Comparison of ENCODE assay signal across 16 cellular contexts in the genomic region with DNA sequence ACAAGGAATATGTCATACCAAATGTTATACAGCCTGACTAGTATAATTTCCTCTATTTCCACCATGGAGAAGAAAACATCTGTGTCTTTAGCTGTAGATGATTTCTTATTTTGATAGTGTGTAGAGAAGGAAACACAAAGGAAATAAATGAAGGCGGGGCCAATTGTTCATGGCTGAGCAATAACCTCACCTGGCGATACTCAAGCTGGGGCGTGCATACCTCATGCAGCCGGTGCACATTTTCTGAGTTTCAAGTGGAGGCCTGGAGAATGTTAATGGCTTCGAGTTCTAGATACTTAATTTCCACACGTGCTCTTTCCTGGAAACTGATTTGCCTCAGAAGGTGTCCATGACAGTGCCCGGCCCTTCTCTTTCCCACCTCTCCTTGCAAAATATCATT.
DNase-seq lines count a peak whose midpoint lies in the region; ATAC-seq, FAIRE-seq and TF ChIP-seq lines count a peak whose summit lies in the region.
"Had no signal": no experiment of that assay in that cellular context is flagged by ENCODE, and none has a peak within 500 bp of the region (broad histone marks: within the 10 kb centered on the region; RNA-seq: fewer than 3 reads in every experiment).

No MANE protein-coding gene starts in this region.

- dilution Hi-C loops in mammary epithelial cell (cut with HindIII; ENCODE audit: low sequenced_read_pairs) (no loop called here), keratinocyte (cut with MboI; ENCODE audit: extremely low pct_ligation_motif_present, low sequenced_read_pairs) (no loop called here)

- in situ Hi-C loops in mammary epithelial cell (cut with MboI; ENCODE audit: low sequenced_read_pairs in 2 of 2), result no loop called here

- H2AFZ ChIP-seq in mammary epithelial cell (ENCODE audit: low read depth, low read length) (peak overlapping the region; percentile 61), keratinocyte (ENCODE audit: control insufficient read depth, low read length) (peak overlapping the region; percentile 76)

- no peak overlapping the region for H3K27ac ChIP-seq in mammary epithelial cell (ENCODE audit: insufficient read depth, low read depth, low read length)
- peak overlapping the region; percentile 49 for H3K27ac ChIP-seq in keratinocyte (ENCODE audit: control insufficient read depth, insufficient read depth, low read length)
- H3K27ac ChIP-seq: BLaER1 treated with 17β-estradiol and CSF1 and Interleukin-3, amounts not matched to agents 10 nM and 100 nM; HL-60 had no signal

- H3K9me3 Mint-ChIP-seq in MCF 10A (ENCODE audit: unreplicated experiment), result no peaks in the 10 kb centered on the region
- H3K9me3 Mint-ChIP-seq: HFFc6 had no signal

- H3K36me3 ChIP-seq in mammary epithelial cell (ENCODE audit: insufficient read depth, low read length), result no peaks in the 10 kb centered on the region
- H3K36me3 ChIP-seq in bronchial epithelial cell (ENCODE audit: control insufficient read depth, insufficient read depth, low read length), result no peaks in the 10 kb centered on the region
- no peaks in the 10 kb centered on the region for H3K36me3 ChIP-seq in keratinocyte (ENCODE audit: control insufficient read depth in 2 of 2, extremely low read depth in 1 of 2, insufficient read depth in 2 of 2, low read length in 2 of 2)
- H3K36me3 ChIP-seq: BLaER1 treated with 17β-estradiol and CSF1 and Interleukin-3, amounts not matched to agents 10 nM and 100 nM had no signal

- ATAC-seq in GM19351 (IDR thresholded peaks at IDR 0.05; ENCODE audit: unreplicated experiment), result no peak
- ATAC-seq in HG03097 (IDR thresholded peaks at IDR 0.05; ENCODE audit: low FRiP score, unreplicated experiment), result no peak

- BruUV-seq in mammary epithelial cell (replicated peaks; lab: Mats Ljungman, UMichigan), result no TSS peak
- no TSS peak for BruUV-seq in MCF 10A (replicated peaks; lab: Mats Ljungman, UMichigan)

- H3K27ac Mint-ChIP-seq in MCF 10A (ENCODE audit: low read depth, unreplicated experiment), result no peak overlapping the region
- H3K27ac Mint-ChIP-seq: CD4-positive, CD25-positive, alpha-beta regulatory T cell; HFFc6 had no signal

- peaks cover 18% of the 10 kb centered on the region for H3K4me1 ChIP-seq in mammary epithelial cell (ENCODE audit: insufficient read depth, low read length)
- peaks cover 10% of the 10 kb centered on the region for H3K4me1 ChIP-seq in keratinocyte (ENCODE audit: control insufficient read depth, extremely low read depth, insufficient read depth, low read length)

- CTCF ChIA-PET in mammary epithelial cell (lab: Charles Lee; ENCODE audit: low non-redundant PET), result no interaction called here
- CTCF ChIA-PET in MCF 10A (lab: Yijun Ruan, JAX), result no interaction called here

- H3K4me3 Mint-ChIP-seq in MCF 10A (ENCODE audit: unreplicated experiment), result no peak overlapping the region
- H3K4me3 Mint-ChIP-seq: CD4-positive, CD25-positive, alpha-beta regulatory T cell; HFFc6 had no signal

- H3K79me2 ChIP-seq in mammary epithelial cell (ENCODE audit: insufficient read depth, low read length), result no peaks in the 10 kb centered on the region
- no peaks in the 10 kb centered on the region for H3K79me2 ChIP-seq in keratinocyte (ENCODE audit: control insufficient read depth, insufficient read depth, low read length)

- no peaks in the 10 kb centered on the region for H3K9me1 ChIP-seq in keratinocyte (ENCODE audit: control insufficient read depth, extremely low read depth, insufficient read depth, low read length)

- H3K27me3 ChIP-seq in mammary epithelial cell (ENCODE audit: insufficient read depth, low read length) (no peaks in the 10 kb centered on the region), bronchial epithelial cell (ENCODE audit: control insufficient read depth, insufficient read depth, low read length) (no peaks in the 10 kb centered on the region), keratinocyte (ENCODE audit: control insufficient read depth, extremely low read depth, insufficient read depth, low read length) (no peaks in the 10 kb centered on the region)
- H3K27me3 ChIP-seq: BLaER1 treated with 17β-estradiol and CSF1 and Interleukin-3, amounts not matched to agents 10 nM and 100 nM had no signal

- peak; percentile 57 for DNase-seq in mammary epithelial cell
- DNase-seq in MCF 10A (ENCODE audit: unreplicated experiment), result no peak
- DNase-seq in bronchial epithelial cell (ENCODE audit: low read depth), result peak; percentile 80
- peak; percentile 30 for DNase-seq in keratinocyte (ENCODE audit: low read depth, low spot score)
- no peak for DNase-seq in glomerular visceral epithelial cell (ENCODE audit: extremely low spot score)
- no peak for DNase-seq in GM03348 (ENCODE audit: low spot score)
- DNase-seq: ACHN; CD4-positive, CD25-positive, alpha-beta regulatory T cell; DMS53; GF-D8; HCEC 1CT; HFFc6 had no signal

- H3K27me3 Mint-ChIP-seq in MCF 10A (ENCODE audit: insufficient read depth, unreplicated experiment), result no peaks in the 10 kb centered on the region
- H3K27me3 Mint-ChIP-seq: CD4-positive, CD25-positive, alpha-beta regulatory T cell had no signal

- H3K4me3 ChIP-seq in mammary epithelial cell (replicated peaks in 1 of 3; ENCODE audit: insufficient read depth in 1 of 3, low read depth in 2 of 3, low read length in 3 of 3), result no peak overlapping the region
- no peak overlapping the region for H3K4me3 ChIP-seq in bronchial epithelial cell (ENCODE audit: low read depth, low read length)
- H3K4me3 ChIP-seq in keratinocyte (ENCODE audit: control insufficient read depth in 2 of 3, extremely low read depth in 1 of 3, insufficient read depth in 2 of 3, low read depth in 1 of 3, low read length in 3 of 3), result no peak overlapping the region
- H3K4me3 ChIP-seq: BLaER1 treated with 17β-estradiol and CSF1 and Interleukin-3, amounts not matched to agents 10 nM and 100 nM had no signal

- intact Hi-C loops in mammary epithelial cell (cut with micrococcal nuclease) (no loop called here), MCF 10A (cut with micrococcal nuclease) (no loop called here)

- peaks cover 11% of the 10 kb centered on the region for H3K4me1 Mint-ChIP-seq in MCF 10A (ENCODE audit: insufficient read depth, unreplicated experiment)
- H3K4me1 Mint-ChIP-seq: CD4-positive, CD25-positive, alpha-beta regulatory T cell had no signal

- H3K4me2 ChIP-seq in mammary epithelial cell (ENCODE audit: insufficient read depth, low read depth, low read length), result peak overlapping the region; percentile 56
- H3K4me2 ChIP-seq in keratinocyte (ENCODE audit: control insufficient read depth, extremely low read depth, insufficient read depth, low read depth, low read length), result peak overlapping the region; percentile 56
- H3K4me2 ChIP-seq: BLaER1 treated with 17β-estradiol and CSF1 and Interleukin-3, amounts not matched to agents 10 nM and 100 nM had no signal

- FAIRE-seq in bronchial epithelial cell (lab: Jason Lieb, UNC), result no peak
- FAIRE-seq in keratinocyte (lab: Jason Lieb, UNC), result peak; percentile 41

- 61% methylated on average over 7 of the region's 7 CpGs for WGBS in mammary epithelial cell (ENCODE audit: low coverage, missing lambda C conversion rate)

- H3K9ac ChIP-seq in mammary epithelial cell (ENCODE audit: insufficient read depth, low read length), result no peak overlapping the region
- H3K9ac ChIP-seq in keratinocyte (ENCODE audit: control insufficient read depth, extremely low read depth, insufficient read depth, low read length), result no peak overlapping the region
- H3K9ac ChIP-seq: BLaER1 treated with 17β-estradiol and CSF1 and Interleukin-3, amounts not matched to agents 10 nM and 100 nM had no signal

- TF ChIP-seq CTCF in mammary epithelial cell (conservative IDR thresholded peaks at IDR 0.05 in 1 of 2, IDR thresholded peaks at IDR 0.05 in 1 of 2; ENCODE audit: extremely low read depth in 1 of 2, insufficient read depth in 1 of 2, low read depth in 1 of 2, low read length in 2 of 2), result no peak
- TF ChIP-seq CTCF in MCF 10A (IDR thresholded peaks at IDR 0.05; ENCODE audit: unreplicated experiment), result no peak
- TF ChIP-seq CTCF in bronchial epithelial cell (IDR thresholded peaks at IDR 0.05; ENCODE audit: insufficient read depth, low read length, severe bottlenecking), result no peak
- TF ChIP-seq CTCF in keratinocyte (optimal IDR thresholded peaks at IDR 0.05 in 1 of 3, IDR thresholded peaks at IDR 0.05 in 1 of 3, conservative IDR thresholded peaks at IDR 0.05 in 1 of 3; ENCODE audit: extremely low read depth in 1 of 3, insufficient read depth in 2 of 3, low read length in 3 of 3), result no peak

- H4K20me1 ChIP-seq in mammary epithelial cell (ENCODE audit: insufficient read depth, low read length), result no peaks in the 10 kb centered on the region
- H4K20me1 ChIP-seq in keratinocyte (ENCODE audit: control insufficient read depth, extremely low read depth, insufficient read depth, low read length), result no peaks in the 10 kb centered on the region
- H4K20me1 ChIP-seq: BLaER1 treated with 17β-estradiol and CSF1 and Interleukin-3, amounts not matched to agents 10 nM and 100 nM had no signal

- peaks cover 5% of the 10 kb centered on the region for H3K36me3 Mint-ChIP-seq in MCF 10A (ENCODE audit: insufficient read depth, unreplicated experiment)
- H3K36me3 Mint-ChIP-seq: CD4-positive, CD25-positive, alpha-beta regulatory T cell had no signal

- POLR2A ChIA-PET in MCF 10A (lab: Yijun Ruan, JAX), result interaction anchor here (1.5 kb wide), 1 partner anchor 18 kb away, joined by 3 read pairs; no protein-coding TSS in a partner anchor

- H3K9me3 ChIP-seq in mammary epithelial cell (replicated peaks; ENCODE audit: insufficient read depth, low read length) (no peaks in the 10 kb centered on the region), keratinocyte (ENCODE audit: control insufficient read depth, low read depth, low read length) (no peaks in the 10 kb centered on the region)
- H3K9me3 ChIP-seq: BLaER1 treated with 17β-estradiol and CSF1 and Interleukin-3, amounts not matched to agents 10 nM and 100 nM had no signal

Comparison
In these comparisons a context has a peak if more than half of its experiments do, and no peak if none do; other contexts are left out.
1. DNase-seq: peak in mammary epithelial cell (single experiment), bronchial epithelial cell (single experiment) and keratinocyte (single experiment); none in MCF 10A (single experiment), glomerular visceral epithelial cell (single experiment) and GM03348 (single experiment).